ENCODE assay signal across 9 cellular contexts in genomic region chr14:100236873-100237272, GRCh38. TPM values are rescaled to one million over a fixed set of nuclear protein-coding genes. Genes with fewer than 3 reads are reported as not detected.
A peak's percentile ranks its signal among the peaks of the same experiment; 100 is the strongest.
DNase-seq lines count a peak whose midpoint lies in the region; ATAC-seq, FAIRE-seq and TF ChIP-seq lines count a peak whose summit lies in the region.
"Had no signal": no experiment of that assay in that cellular context is flagged by ENCODE, and none has a peak within 500 bp of the region (broad histone marks: within the 10 kb centered on the region; RNA-seq: fewer than 3 reads in every experiment).

No MANE protein-coding gene starts in this region.

- no peak for DNase-seq in BE2C
- no peak for DNase-seq in HL-60 (ENCODE audit: low read depth in 1 of 2, low spot score in 1 of 2)
- DNase-seq in K562 (ENCODE audit: extremely low read depth in 1 of 4, low spot score in 3 of 4), result no peak
- no peak for DNase-seq in UCSD-AML1 (lab: John Stamatoyannopoulos, UW; ENCODE audit: unreplicated experiment)
- DNase-seq in stimulated activated naive CD4-positive, alpha-beta T cell treated with Interleukin-2 at 50 U/mL for 16 hours (lab: John Stamatoyannopoulos, UW), result no peak
- no peak for DNase-seq in SW480 (ENCODE audit: low spot score)
- DNase-seq: Kasumi-1 had no signal

- H3K9me3 ChIP-seq in BE2C (no peaks in the 10 kb centered on the region), K562 (replicated peaks; ENCODE audit: control insufficient read depth, insufficient read depth, low read depth, low read length) (no peaks in the 10 kb centered on the region), muscle layer of duodenum (ENCODE audit: control insufficient read depth in 1 of 2, low read length in 2 of 2) (no peaks in the 10 kb centered on the region)

- no peak for ATAC-seq in K562
- no peak for ATAC-seq in HG02588 (IDR thresholded peaks at IDR 0.05; ENCODE audit: unreplicated experiment)

- no peak for FAIRE-seq in K562 (lab: Jason Lieb, UNC)

- intact Hi-C loops in K562 (cut with micrococcal nuclease), result loop anchor here (5.0 kb wide), 2 partner anchors 45 to 170 kb away; partner anchors contain the start of gene EVL

- CTCF ChIA-PET in K562 (lab: Yijun Ruan, JAX; ENCODE audit: low intra/inter-chr PET ratio), result no interaction called here

- no peak overlapping the region for H2AFZ ChIP-seq in K562 (ENCODE audit: low read depth, low read length)

- H3K9me1 ChIP-seq in K562 (ENCODE audit: control insufficient read depth, insufficient read depth, low read length), result no peaks in the 10 kb centered on the region

- peaks cover 83% of the 10 kb centered on the region for H3K79me2 ChIP-seq in K562 (ENCODE audit: control insufficient read depth, insufficient read depth, low read length)

- no peak for TF ChIP-seq POLR2A in K562 (conservative IDR thresholded peaks at IDR 0.05)

- POLR2A ChIA-PET in K562 (lab: Yijun Ruan, JAX), result interaction anchor here (0.6 to 4.5 kb wide), 7 partner anchors 8 to 139 kb away, joined by 3 to 46 read pairs (median 4); a partner anchor contains a TSS

- H3K9ac ChIP-seq in K562 (ENCODE audit: insufficient read depth in 1 of 2, low read depth in 2 of 2, low read length in 2 of 2), result peak overlapping the region in 1 of 2 experiments; percentile 94; a peak in 2 of 4 replicates

- H3K4me1 ChIP-seq in BE2C, result no peaks in the 10 kb centered on the region
- peaks cover 6 to 7% of the 10 kb centered on the region in 2 experiments; a peak in 4 of 5 replicates for H3K4me1 ChIP-seq in K562 (replicated peaks in 1 of 2; ENCODE audit: control insufficient read depth in 2 of 2, insufficient read depth in 2 of 2, low read length in 2 of 2)
- H3K4me1 ChIP-seq in muscle layer of duodenum (ENCODE audit: control insufficient read depth in 1 of 2, insufficient read depth in 2 of 2, low read length in 2 of 2), result peaks cover 18 to 27% of the 10 kb centered on the region in 2 donors

- H3K27ac ChIP-seq in HL-60 (replicated peaks) (peak overlapping the region; percentile 82), K562 (ENCODE audit: extremely low read depth, low read depth, low read length) (peak overlapping the region; percentile 98), muscle layer of duodenum (ENCODE audit: low read length) (peak overlapping the region; percentile 93)

- TF ChIP-seq EP300 in K562 (IDR thresholded peaks at IDR 0.05; ENCODE audit: low read length), result no peak

- H3K36me3 ChIP-seq in BE2C (peaks cover 16% of the 10 kb centered on the region), K562 (ENCODE audit: control insufficient read depth, insufficient read depth, low read length) (peaks cover 34% of the 10 kb centered on the region), muscle layer of duodenum (ENCODE audit: control insufficient read depth in 1 of 2, insufficient read depth in 2 of 2, low read length in 2 of 2) (peaks cover 0 to 13% of the 10 kb centered on the region in 2 donors)

- no peak for TF ChIP-seq RAD21 in K562 (CRISPR knock-in tag; conservative IDR thresholded peaks at IDR 0.05 in 1 of 2, IDR thresholded peaks at IDR 0.05 in 1 of 2)

- TF ChIP-seq CTCF in BE2C (IDR thresholded peaks at IDR 0.05; ENCODE audit: low read depth, low read length), result no peak
- no peak for TF ChIP-seq CTCF in HL-60 (IDR thresholded peaks at IDR 0.05; ENCODE audit: insufficient read depth, low read length)
- no peak for TF ChIP-seq CTCF in K562 (IDR thresholded peaks at IDR 0.05 in 2 of 3, conservative IDR thresholded peaks at IDR 0.05 in 1 of 3; ENCODE audit: insufficient read depth in 2 of 3, low read depth in 1 of 3, low read length in 3 of 3)

- H3K4me3 ChIP-seq in BE2C (ENCODE audit: low read depth, low read length), result peak overlapping the region; percentile 78
- peak overlapping the region; percentile 67 for H3K4me3 ChIP-seq in HL-60 (replicated peaks; ENCODE audit: insufficient read depth, low read length)
- peak overlapping the region; percentile 96 for H3K4me3 ChIP-seq in K562
- peak overlapping the region; percentile 64 to 95 for H3K4me3 ChIP-seq in muscle layer of duodenum (ENCODE audit: low read depth in 1 of 2, low read length in 2 of 2)

- peaks cover 25% of the 10 kb centered on the region for H4K20me1 ChIP-seq in K562 (replicated peaks; ENCODE audit: control insufficient read depth, insufficient read depth, low read length)

- BruUV-seq in K562 (replicated peaks; lab: Mats Ljungman, UMichigan), result no TSS peak

- in situ Hi-C loops in K562 (cut with MboI), result no loop called here

- peak overlapping the region; percentile 82 for H3K4me2 ChIP-seq in K562 (ENCODE audit: insufficient read depth, low read length)

- H3K27me3 ChIP-seq in BE2C, result no peaks in the 10 kb centered on the region
- no peaks in the 10 kb centered on the region for H3K27me3 ChIP-seq in HL-60 (ENCODE audit: insufficient read depth, poor library complexity, severe bottlenecking)
- no peaks in the 10 kb centered on the region for H3K27me3 ChIP-seq in K562 (ENCODE audit: control insufficient read depth in 2 of 2, insufficient read depth in 2 of 2, low read length in 2 of 2)
- H3K27me3 ChIP-seq in muscle layer of duodenum (ENCODE audit: low read depth, low read length), result no peaks in the 10 kb centered on the region

TF ChIP-seq in K562, 482 proteins besides CTCF, POLR2A, EP300 and RAD21:
- TF ChIP-seq NFYB (IDR thresholded peaks at IDR 0.05; ENCODE audit: extremely low read depth, insufficient read length), result no peak
- TF ChIP-seq ZNF165 (CRISPR knock-in tag; IDR thresholded peaks at IDR 0.05; ENCODE audit: borderline replicate concordance), result no peak
- TF ChIP-seq PHB2 (IDR thresholded peaks at IDR 0.05; ENCODE audit: low read depth), result no peak
- TF ChIP-seq UBTF (IDR thresholded peaks at IDR 0.05; ENCODE audit: borderline replicate concordance in 1 of 2, low read depth in 2 of 2, low read length in 2 of 2), result no peak
- TF ChIP-seq CHD4 (IDR thresholded peaks at IDR 0.05; ENCODE audit: insufficient read depth, insufficient replicate concordance, low read depth, low read length, poor library complexity, severe bottlenecking), result no peak
- TF ChIP-seq CBX1 (IDR thresholded peaks at IDR 0.05; ENCODE audit: low read depth), result no peak
- no peak for TF ChIP-seq RBM22 (IDR thresholded peaks at IDR 0.05; ENCODE audit: low read depth, low read length, poor library complexity, severe bottlenecking)
- TF ChIP-seq SIN3A (IDR thresholded peaks at IDR 0.05; ENCODE audit: borderline replicate concordance in 2 of 2, control insufficient read depth in 1 of 2, low read depth in 2 of 2, low read length in 2 of 2), result no peak
TF ChIP-seq in K562: peak in this region for 0.

RNA-seq across cellular contexts. Expression of gene YY1, which starts 2.1 kb away (rescaled TPM):
- 87.1 TPM for polyA plus RNA-seq in BE2C (2012; ENCODE audit: insufficient read depth, insufficient read length, low read depth)
- total RNA-seq in K562 (2011; cell fraction: chromatin; rRNA removed; ENCODE audit: low replicate concordance), result 30.4 and 53.6 TPM in 2 replicates
- total RNA-seq in K562 (2011; cell fraction: nucleolus; rRNA removed), result 21.0 and 21.6 TPM in 2 replicates
- 32.7 and 52.1 TPM in 2 replicates for total RNA-seq in K562 (2011; cell fraction: nucleoplasm; rRNA removed)
- total RNA-seq in K562 (2014; rRNA removed) (45.3 and 46.7 TPM in 2 replicates), K562 (2014; rRNA removed; fragmentation: Illumina TruSeq; extraction: Trizol) (70.8 and 81.3 TPM in 2 replicates), K562 (2015; rRNA removed; fragmentation: Illumina TruSeq; extraction: Trizol) (44.3 and 53.0 TPM in 2 replicates), K562 (2021) (74.2 and 76.9 TPM in 2 replicates)
- polyA plus RNA-seq in K562 (2011; rRNA removed) (35.4 and 55.0 TPM in 2 replicates), K562 (2014; fragmentation: Illumina TruSeq; extraction: Trizol) (43.9 and 46.5 TPM in 2 replicates), K562 (2014; fragmentation: Nextera tagmentation; extraction: Ambion mirVana) (10 to 100 TPM; 20.8 to 21.0 TPM), K562 (2014; rRNA removed) (28.8 and 29.0 TPM in 2 replicates)
- 16.4 TPM in 2 replicates for polyA plus RNA-seq in K562 (2011; cell fraction: cytosol; rRNA removed)
- polyA plus RNA-seq in K562 (2011; cell fraction: nucleus; rRNA removed), result 22.7 and 24.9 TPM in 2 replicates
- polyA plus RNA-seq in K562 (2012), result 44.5 and 48.2 TPM in 2 replicates
- 33.4 and 50.0 TPM in 2 replicates for polyA minus RNA-seq in K562 (2011; rRNA and poly(A)+ RNA removed)
- 21.0 and 27.0 TPM in 2 replicates for polyA minus RNA-seq in K562 (2011; cell fraction: cytosol; rRNA and poly(A)+ RNA removed)
- 11.6 and 19.1 TPM in 2 replicates for polyA minus RNA-seq in K562 (2011; cell fraction: nucleus; rRNA and poly(A)+ RNA removed)
